ENCODE assay signal across 1 cellular context in genomic region chr16:86512301-86512859, GRCh38.
TF ChIP-seq lines count a peak whose summit lies in the region.

No MANE protein-coding gene starts in this region.

TF ChIP-seq in HepG2, 621 proteins besides CTCF, POLR2A, EP300 and RAD21:
- no peak for TF ChIP-seq SRSF1 (optimal IDR thresholded peaks at IDR 0.05; ENCODE audit: low read depth, low read length)
- no peak for TF ChIP-seq ZNF367 (CRISPR knock-in tag; IDR thresholded peaks at IDR 0.05; ENCODE audit: borderline replicate concordance)
- TF ChIP-seq ZNF317 (CRISPR knock-in tag; IDR thresholded peaks at IDR 0.05) = no peak
- TF ChIP-seq AHDC1 (CRISPR knock-in tag; IDR thresholded peaks at IDR 0.05; ENCODE audit: borderline replicate concordance) = no peak
- TF ChIP-seq ZNF160 (CRISPR knock-in tag; IDR thresholded peaks at IDR 0.05) = no peak
- no peak for TF ChIP-seq ZNF710 (CRISPR knock-in tag; IDR thresholded peaks at IDR 0.05; ENCODE audit: borderline replicate concordance)
- no peak for TF ChIP-seq ZMYM4 (CRISPR knock-in tag; IDR thresholded peaks at IDR 0.05)
- no peak for TF ChIP-seq PCBP2 (optimal IDR thresholded peaks at IDR 0.05; ENCODE audit: low read depth, low read length, poor library complexity, severe bottlenecking)
- TF ChIP-seq ZMYM3 (CRISPR knock-in tag; IDR thresholded peaks at IDR 0.05) = no peak
- no peak for TF ChIP-seq RAD51 (IDR thresholded peaks at IDR 0.05; ENCODE audit: borderline replicate concordance)
- no peak for TF ChIP-seq GLI4 (CRISPR knock-in tag; IDR thresholded peaks at IDR 0.05; ENCODE audit: borderline replicate concordance)
- no peak for TF ChIP-seq NR0B2 (CRISPR knock-in tag; IDR thresholded peaks at IDR 0.05)
- TF ChIP-seq ZNF883 (CRISPR knock-in tag; IDR thresholded peaks at IDR 0.05; ENCODE audit: not compliant biosample characterization) = no peak
- TF ChIP-seq HBP1 (CRISPR knock-in tag; IDR thresholded peaks at IDR 0.05; ENCODE audit: low read depth) = no peak
- TF ChIP-seq ZBTB25 (CRISPR knock-in tag; IDR thresholded peaks at IDR 0.05) = no peak
- no peak for TF ChIP-seq GATA4 (IDR thresholded peaks at IDR 0.05; ENCODE audit: borderline replicate concordance, low read depth)
- TF ChIP-seq NR2F2 (IDR thresholded peaks at IDR 0.05; ENCODE audit: borderline replicate concordance, low read depth) = no peak
- no peak for TF ChIP-seq CBX5 (CRISPR knock-in tag; IDR thresholded peaks at IDR 0.05; ENCODE audit: borderline replicate concordance)
- TF ChIP-seq, protein P1, sequence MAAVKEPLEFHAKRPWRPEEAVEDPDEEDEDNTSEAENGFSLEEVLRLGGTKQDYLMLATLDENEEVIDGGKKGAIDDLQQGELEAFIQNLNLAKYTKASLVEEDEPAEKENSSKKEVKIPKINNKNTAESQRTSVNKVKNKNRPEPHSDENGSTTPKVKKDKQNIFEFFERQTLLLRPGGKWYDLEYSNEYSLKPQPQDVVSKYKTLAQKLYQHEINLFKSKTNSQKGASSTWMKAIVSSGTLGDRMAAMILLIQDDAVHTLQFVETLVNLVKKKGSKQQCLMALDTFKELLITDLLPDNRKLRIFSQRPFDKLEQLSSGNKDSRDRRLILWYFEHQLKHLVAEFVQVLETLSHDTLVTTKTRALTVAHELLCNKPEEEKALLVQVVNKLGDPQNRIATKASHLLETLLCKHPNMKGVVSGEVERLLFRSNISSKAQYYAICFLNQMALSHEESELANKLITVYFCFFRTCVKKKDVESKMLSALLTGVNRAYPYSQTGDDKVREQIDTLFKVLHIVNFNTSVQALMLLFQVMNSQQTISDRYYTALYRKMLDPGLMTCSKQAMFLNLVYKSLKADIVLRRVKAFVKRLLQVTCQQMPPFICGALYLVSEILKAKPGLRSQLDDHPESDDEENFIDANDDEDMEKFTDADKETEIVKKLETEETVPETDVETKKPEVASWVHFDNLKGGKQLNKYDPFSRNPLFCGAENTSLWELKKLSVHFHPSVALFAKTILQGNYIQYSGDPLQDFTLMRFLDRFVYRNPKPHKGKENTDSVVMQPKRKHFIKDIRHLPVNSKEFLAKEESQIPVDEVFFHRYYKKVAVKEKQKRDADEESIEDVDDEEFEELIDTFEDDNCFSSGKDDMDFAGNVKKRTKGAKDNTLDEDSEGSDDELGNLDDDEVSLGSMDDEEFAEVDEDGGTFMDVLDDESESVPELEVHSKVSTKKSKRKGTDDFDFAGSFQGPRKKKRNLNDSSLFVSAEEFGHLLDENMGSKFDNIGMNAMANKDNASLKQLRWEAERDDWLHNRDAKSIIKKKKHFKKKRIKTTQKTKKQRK (IDR thresholded peaks at IDR 0.05; ENCODE audit: low read length) = no peak
- TF ChIP-seq, protein P2, sequence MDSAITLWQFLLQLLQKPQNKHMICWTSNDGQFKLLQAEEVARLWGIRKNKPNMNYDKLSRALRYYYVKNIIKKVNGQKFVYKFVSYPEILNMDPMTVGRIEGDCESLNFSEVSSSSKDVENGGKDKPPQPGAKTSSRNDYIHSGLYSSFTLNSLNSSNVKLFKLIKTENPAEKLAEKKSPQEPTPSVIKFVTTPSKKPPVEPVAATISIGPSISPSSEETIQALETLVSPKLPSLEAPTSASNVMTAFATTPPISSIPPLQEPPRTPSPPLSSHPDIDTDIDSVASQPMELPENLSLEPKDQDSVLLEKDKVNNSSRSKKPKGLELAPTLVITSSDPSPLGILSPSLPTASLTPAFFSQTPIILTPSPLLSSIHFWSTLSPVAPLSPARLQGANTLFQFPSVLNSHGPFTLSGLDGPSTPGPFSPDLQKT (CRISPR knock-in tag; IDR thresholded peaks at IDR 0.05; ENCODE audit: borderline replicate concordance) = no peak
